14 cellular contexts compared by ENCODE assay signal in genomic region chr3:131591394-131591990, GRCh38.
DNase-seq lines count a peak whose midpoint lies in the region; ATAC-seq and TF ChIP-seq lines count a peak whose summit lies in the region.
"Had no signal": no experiment of that assay in that cellular context is flagged by ENCODE, and none has a peak within 500 bp of the region (broad histone marks: within the 10 kb centered on the region; RNA-seq: fewer than 3 reads in every experiment).

No MANE protein-coding gene starts in this region.

- H4K20me1 ChIP-seq in SK-N-SH (ENCODE audit: insufficient read depth), result no peaks in the 10 kb centered on the region

- H3K9ac ChIP-seq in SK-N-SH, result no peak overlapping the region

- no peak for TF ChIP-seq EP300 in SK-N-SH (IDR thresholded peaks at IDR 0.05; ENCODE audit: borderline replicate concordance in 1 of 2, low read depth in 1 of 2, low read length in 1 of 2)

- no peak overlapping the region for H3K27ac Mint-ChIP-seq in activated CD8-positive, alpha-beta T cell treated with anti-CD3 and anti-CD28 coated beads for 36 hours
- H3K27ac Mint-ChIP-seq: T-helper 17 cell had no signal

- H2AFZ ChIP-seq in SK-N-SH (ENCODE audit: low read depth), result no peak overlapping the region

- peak; percentile 56; the same call in 2 of the 3 replicates for ATAC-seq in SK-N-SH treated with all-trans-retinoic acid at 6 μM for 48 hours
- ATAC-seq in activated CD8-positive, alpha-beta T cell treated with anti-CD3 and anti-CD28 coated beads for 36 hours, result no peak
- ATAC-seq in GM21447 (IDR thresholded peaks at IDR 0.05; ENCODE audit: unreplicated experiment), result no peak
- ATAC-seq: T-helper 17 cell had no signal

- no peaks in the 10 kb centered on the region for H3K79me2 ChIP-seq in SK-N-SH (ENCODE audit: insufficient read depth)

- DNase-seq in SK-N-SH (no peak), adrenal gland (peak; percentile 14 to 50 (median 16)), iPS-NIHi11 (ENCODE audit: low spot score) (peak; percentile 11), testis (peak; percentile 60), T-helper 9 cell (no peak)
- DNase-seq in activated CD8-positive, alpha-beta T cell treated with anti-CD3 and anti-CD28 coated beads for 36 hours, result no peak
- DNase-seq: amygdala, H7, NCI-H187, small intestine, T-helper 17 cell, trophoblast cell had no signal

- no peak for TF ChIP-seq CTCF in SK-N-SH (IDR thresholded peaks at IDR 0.05)
- TF ChIP-seq CTCF in adrenal gland (IDR thresholded peaks at IDR 0.05), result no peak
- no peak for TF ChIP-seq CTCF in testis (IDR thresholded peaks at IDR 0.05)
- no peak for TF ChIP-seq CTCF in activated CD8-positive, alpha-beta T cell treated with anti-CD3 and anti-CD28 coated beads for 36 hours (IDR thresholded peaks at IDR 0.05)

- no peak overlapping the region for H3K4me2 ChIP-seq in SK-N-SH

- H3K9me3 Mint-ChIP-seq in activated CD8-positive, alpha-beta T cell treated with anti-CD3 and anti-CD28 coated beads for 36 hours, result no peaks in the 10 kb centered on the region

- H3K9me3 ChIP-seq in SK-N-SH (no peaks in the 10 kb centered on the region), adrenal gland (replicated peaks in 1 of 3) (no peaks in the 10 kb centered on the region), testis (no peaks in the 10 kb centered on the region)

- no peaks in the 10 kb centered on the region for H3K36me3 Mint-ChIP-seq in activated CD8-positive, alpha-beta T cell treated with anti-CD3 and anti-CD28 coated beads for 36 hours (ENCODE audit: low read depth)

- POLR2A ChIA-PET in SK-N-SH (lab: Yijun Ruan, JAX), result no interaction called here
- POLR2A ChIA-PET in activated CD8-positive, alpha-beta T cell treated with anti-CD3 and anti-CD28 coated beads for 36 hours (lab: Charles Lee), result no interaction called here

- H3K4me1 Mint-ChIP-seq in activated CD8-positive, alpha-beta T cell treated with anti-CD3 and anti-CD28 coated beads for 36 hours (ENCODE audit: low read depth), result no peaks in the 10 kb centered on the region
- H3K4me1 Mint-ChIP-seq: T-helper 17 cell had no signal

- intact Hi-C loops in adrenal gland (cut with DNase I) (no loop called here), testis (cut with DNase I; ENCODE audit: low total_unique reads) (no loop called here)
- intact Hi-C loops in activated CD8-positive, alpha-beta T cell treated with anti-CD3 and anti-CD28 coated beads for 36 hours (cut with micrococcal nuclease), result no loop called here

- CTCF ChIA-PET in SK-N-SH (lab: Yijun Ruan, JAX), result no interaction called here
- CTCF ChIA-PET in activated CD8-positive, alpha-beta T cell treated with anti-CD3 and anti-CD28 coated beads for 36 hours (lab: Charles Lee), result no interaction called here

- WGBS in SK-N-SH (ENCODE audit: low lambda C conversion rate), result 53% methylated on average over 1 of the region's 1 CpG
- WGBS in adrenal gland, 4 donors, result 13 to 55% (median 36%) methylated on average over 1 of the region's 1 CpG
- 21 to 43% methylated on average over 1 of the region's 1 CpG for WGBS in testis, 2 donors

- H3K27me3 ChIP-seq in SK-N-SH (ENCODE audit: insufficient read depth) (no peaks in the 10 kb centered on the region), adrenal gland (no peaks in the 10 kb centered on the region), testis (no peaks in the 10 kb centered on the region)

- no peaks in the 10 kb centered on the region for H3K4me1 ChIP-seq in SK-N-SH (ENCODE audit: control insufficient read depth in 1 of 2, insufficient read depth in 2 of 2, low read depth in 1 of 2, low read length in 1 of 2)
- no peaks in the 10 kb centered on the region for H3K4me1 ChIP-seq in adrenal gland (replicated peaks in 1 of 2)
- H3K4me1 ChIP-seq in testis, result no peaks in the 10 kb centered on the region

- no peaks in the 10 kb centered on the region for H3K36me3 ChIP-seq in SK-N-SH (replicated peaks in 1 of 2; ENCODE audit: control insufficient read depth in 1 of 2, insufficient read depth in 2 of 2, low read length in 1 of 2)
- no peaks in the 10 kb centered on the region for H3K36me3 ChIP-seq in adrenal gland (replicated peaks in 1 of 2)
- H3K36me3 ChIP-seq in testis (ENCODE audit: low read depth, missing control alignments), result no peaks in the 10 kb centered on the region

- H3K27ac ChIP-seq in SK-N-SH (ENCODE audit: low read depth in 2 of 2, low read length in 1 of 2), result no peak overlapping the region
- H3K27ac ChIP-seq in adrenal gland, result no peak overlapping the region
- no peak overlapping the region for H3K27ac ChIP-seq in testis

- H3F3A ChIP-seq in SK-N-SH (replicated peaks; ENCODE audit: insufficient read depth), result no peaks in the 10 kb centered on the region

- peaks cover 17% of the 10 kb centered on the region for H3K27me3 Mint-ChIP-seq in activated CD8-positive, alpha-beta T cell treated with anti-CD3 and anti-CD28 coated beads for 36 hours

- H3K4me3 ChIP-seq in SK-N-SH (ENCODE audit: low read depth in 2 of 2, low read length in 1 of 2), result no peak overlapping the region
- no peak overlapping the region for H3K4me3 ChIP-seq in adrenal gland
- H3K4me3 ChIP-seq in testis, result no peak overlapping the region

- no peak for TF ChIP-seq RAD21 in SK-N-SH (IDR thresholded peaks at IDR 0.05; ENCODE audit: low read length)

- no peak overlapping the region for H3K4me3 Mint-ChIP-seq in activated CD8-positive, alpha-beta T cell treated with anti-CD3 and anti-CD28 coated beads for 36 hours
- H3K4me3 Mint-ChIP-seq: T-helper 17 cell had no signal

- TF ChIP-seq POLR2A in adrenal gland (IDR thresholded peaks at IDR 0.05), result no peak
- TF ChIP-seq POLR2A in testis (IDR thresholded peaks at IDR 0.05), result no peak

- H3K9me2 ChIP-seq in SK-N-SH, result no peaks in the 10 kb centered on the region

TF ChIP-seq in SK-N-SH treated with all-trans-retinoic acid at 6 μM for 48 hours, 23 proteins besides CTCF, POLR2A, EP300 and RAD21 (continues in another document):
- TF ChIP-seq BACH2 (CRISPR knock-in tag; IDR thresholded peaks at IDR 0.05; ENCODE audit: borderline replicate concordance) (no peak), TOX (CRISPR knock-in tag; IDR thresholded peaks at IDR 0.05; ENCODE audit: borderline replicate concordance) (no peak), RARB (CRISPR knock-in tag; IDR thresholded peaks at IDR 0.05) (no peak), ZNF565 (CRISPR knock-in tag; conservative IDR thresholded peaks at IDR 0.05; ENCODE audit: low read depth) (no peak), TSHZ2 (CRISPR knock-in tag; IDR thresholded peaks at IDR 0.05) (no peak), ESRRG (CRISPR knock-in tag; IDR thresholded peaks at IDR 0.05) (no peak), ZC3H10 (CRISPR knock-in tag; IDR thresholded peaks at IDR 0.05) (no peak)

TF ChIP-seq in SK-N-SH, 30 proteins besides CTCF, POLR2A, EP300 and RAD21:
- no peak for TF ChIP-seq EZH2phosphoT487 (IDR thresholded peaks at IDR 0.05; ENCODE audit: borderline replicate concordance, low read depth)
- TF ChIP-seq, protein P1, sequence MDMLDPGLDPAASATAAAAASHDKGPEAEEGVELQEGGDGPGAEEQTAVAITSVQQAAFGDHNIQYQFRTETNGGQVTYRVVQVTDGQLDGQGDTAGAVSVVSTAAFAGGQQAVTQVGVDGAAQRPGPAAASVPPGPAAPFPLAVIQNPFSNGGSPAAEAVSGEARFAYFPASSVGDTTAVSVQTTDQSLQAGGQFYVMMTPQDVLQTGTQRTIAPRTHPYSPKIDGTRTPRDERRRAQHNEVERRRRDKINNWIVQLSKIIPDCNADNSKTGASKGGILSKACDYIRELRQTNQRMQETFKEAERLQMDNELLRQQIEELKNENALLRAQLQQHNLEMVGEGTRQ (IDR thresholded peaks at IDR 0.05; ENCODE audit: borderline replicate concordance, low read depth, low read length), result no peak
- TF ChIP-seq TEAD4 (IDR thresholded peaks at IDR 0.05; ENCODE audit: borderline replicate concordance, insufficient read depth), result no peak
- no peak for TF ChIP-seq TAF1 (IDR thresholded peaks at IDR 0.05; ENCODE audit: borderline replicate concordance, low read depth, low read length)
- no peak for TF ChIP-seq NRF1 (IDR thresholded peaks at IDR 0.05; ENCODE audit: low read depth, low read length)
- no peak for TF ChIP-seq MXI1 (IDR thresholded peaks at IDR 0.05; ENCODE audit: low read depth, low read length)
- TF ChIP-seq RXRA (IDR thresholded peaks at IDR 0.05; ENCODE audit: borderline replicate concordance, low read depth), result no peak

Comparison
In these comparisons a context has a peak if more than half of its experiments do, and no peak if none do; other contexts are left out.
1. DNase-seq: peak in adrenal gland (7 of 7), iPS-NIHi11 (single experiment) and testis (single experiment); none in SK-N-SH (single experiment), activated CD8-positive, alpha-beta T cell treated with anti-CD3 and anti-CD28 coated beads for 36 hours (single experiment) and T-helper 9 cell (single experiment).